10 cellular contexts compared by ENCODE assay signal in genomic region chr22:50541667-50542026, GRCh38. TPM values are rescaled to one million over a fixed set of nuclear protein-coding genes. Genes with fewer than 3 reads are reported as not detected.
A peak's percentile ranks its signal among the peaks of the same experiment; 100 is the strongest.
DNase-seq lines count a peak whose midpoint lies in the region; TF ChIP-seq lines count a peak whose summit lies in the region.
"Not testable (repeated sequence)": the region's sequence is repeated elsewhere in the genome, so short reads cannot be mapped to it uniquely, and the experiment has no call there.
"Had no signal": no experiment of that assay in that cellular context is flagged by ENCODE, and none has a peak within 500 bp of the region (broad histone marks: within the 10 kb centered on the region; RNA-seq: fewer than 3 reads in every experiment).

No MANE protein-coding gene starts in this region.

- peaks cover 44% of the 10 kb centered on the region for H3K4me1 ChIP-seq in ACC112 (ENCODE audit: control insufficient read depth, insufficient read depth, low read length, unreplicated experiment)

- not testable (repeated sequence) for H3K36me3 Mint-ChIP-seq in activated naive CD4-positive, alpha-beta T cell treated with anti-CD3 and anti-CD28 coated beads, Interleukin-2, amount 50 U/mL, for 24 hours

- H3K36me3 ChIP-seq in ACC112 (ENCODE audit: insufficient read depth, low read length), result not testable (repeated sequence)

- not testable (repeated sequence) for H3K27me3 ChIP-seq in ACC112 (ENCODE audit: insufficient read depth, low read length)

- TF ChIP-seq CTCF in epithelial cell of esophagus (IDR thresholded peaks at IDR 0.05; ENCODE audit: insufficient read depth, low read depth, low read length, missing control alignments), result not testable (repeated sequence)

- not testable (repeated sequence) for H3K27me3 Mint-ChIP-seq in activated naive CD4-positive, alpha-beta T cell treated with anti-CD3 and anti-CD28 coated beads, Interleukin-2, amount 50 U/mL, for 24 hours

- H3K4me3 Mint-ChIP-seq in activated naive CD4-positive, alpha-beta T cell treated with anti-CD3 and anti-CD28 coated beads, Interleukin-2, amount 50 U/mL, for 24 hours, result not testable (repeated sequence)

- not testable (repeated sequence) for H3K79me2 ChIP-seq in ACC112 (ENCODE audit: control insufficient read depth, insufficient read depth, low read length, unreplicated experiment)

- DNase-seq in LHCN-M2 (ENCODE audit: low read depth) (peak; percentile 75), SIG-M5 treated with dmso at 0.1 percent for 504 hours (lab: John Stamatoyannopoulos, UW; ENCODE audit: unreplicated experiment) (peak; percentile 69), epithelial cell of esophagus (ENCODE audit: low read depth) (peak; percentile 98), kidney tubule cell (ENCODE audit: low spot score) (peak; percentile 71)

- not testable (repeated sequence) for H3K9me3 Mint-ChIP-seq in activated naive CD4-positive, alpha-beta T cell treated with anti-CD3 and anti-CD28 coated beads, Interleukin-2, amount 50 U/mL, for 24 hours

- H3K27ac ChIP-seq in ACC112 (ENCODE audit: low read depth, low read length) (peak overlapping the region; percentile 100), skin epidermis (peak overlapping the region; percentile 82 to 100 (median 97))

- H3K4me3 ChIP-seq in ACC112 (ENCODE audit: low read depth, low read length); epithelial cell of esophagus (ENCODE audit: low read length); skin epidermis: not testable (repeated sequence)
- peak overlapping the region; percentile 49; the same call in 1 of the 2 replicates for H3K4me3 ChIP-seq in GM08714 (ENCODE audit: low read length)

- peaks cover 63% of the 10 kb centered on the region for H3K4me1 Mint-ChIP-seq in activated naive CD4-positive, alpha-beta T cell treated with anti-CD3 and anti-CD28 coated beads, Interleukin-2, amount 50 U/mL, for 24 hours

- not testable (repeated sequence) for H2AFZ ChIP-seq in ACC112 (ENCODE audit: low read length, unreplicated experiment)

- peak overlapping the region; percentile 93 for H3K27ac Mint-ChIP-seq in activated naive CD4-positive, alpha-beta T cell treated with anti-CD3 and anti-CD28 coated beads, Interleukin-2, amount 50 U/mL, for 24 hours

RNA-seq across cellular contexts. Expression of gene KLHDC7B, which starts 4.1 kb away (rescaled TPM):
- total RNA-seq in LHCN-M2 (2014; rRNA removed), result not detected in 2 replicates
- polyA plus RNA-seq in LHCN-M2 (2012), result not detected
- total RNA-seq: H7, uterus had no signal

RNA-seq across cellular contexts. Expression of gene TYMP, which starts 11.8 kb away (rescaled TPM):
- 3.6 and 4.3 TPM in 2 replicates for total RNA-seq in LHCN-M2 (2014; rRNA removed)
- 3.1 TPM for polyA plus RNA-seq in LHCN-M2 (2012)

RNA-seq across cellular contexts. Expression of gene SCO2, which starts 16.2 kb away (rescaled TPM):
- total RNA-seq in LHCN-M2 (2014; rRNA removed), result 7.4 and 7.7 TPM in 2 replicates
- polyA plus RNA-seq in LHCN-M2 (2012), result 2.8 TPM

RNA-seq across cellular contexts. Expression of gene SYCE3, which starts 21.1 kb away (rescaled TPM):
- not detected in 2 replicates for total RNA-seq in LHCN-M2 (2014; rRNA removed)
- polyA plus RNA-seq in LHCN-M2 (2012), result 0.29 TPM
- total RNA-seq: H7, uterus had no signal

RNA-seq across cellular contexts. Expression of gene NCAPH2, which starts 33.6 kb away (rescaled TPM):
- total RNA-seq in LHCN-M2 (2014; rRNA removed), result 72.1 and 75.2 TPM in 2 replicates
- 42.1 TPM for polyA plus RNA-seq in LHCN-M2 (2012)
